9 cellular contexts compared by ENCODE assay signal in the genomic region with DNA sequence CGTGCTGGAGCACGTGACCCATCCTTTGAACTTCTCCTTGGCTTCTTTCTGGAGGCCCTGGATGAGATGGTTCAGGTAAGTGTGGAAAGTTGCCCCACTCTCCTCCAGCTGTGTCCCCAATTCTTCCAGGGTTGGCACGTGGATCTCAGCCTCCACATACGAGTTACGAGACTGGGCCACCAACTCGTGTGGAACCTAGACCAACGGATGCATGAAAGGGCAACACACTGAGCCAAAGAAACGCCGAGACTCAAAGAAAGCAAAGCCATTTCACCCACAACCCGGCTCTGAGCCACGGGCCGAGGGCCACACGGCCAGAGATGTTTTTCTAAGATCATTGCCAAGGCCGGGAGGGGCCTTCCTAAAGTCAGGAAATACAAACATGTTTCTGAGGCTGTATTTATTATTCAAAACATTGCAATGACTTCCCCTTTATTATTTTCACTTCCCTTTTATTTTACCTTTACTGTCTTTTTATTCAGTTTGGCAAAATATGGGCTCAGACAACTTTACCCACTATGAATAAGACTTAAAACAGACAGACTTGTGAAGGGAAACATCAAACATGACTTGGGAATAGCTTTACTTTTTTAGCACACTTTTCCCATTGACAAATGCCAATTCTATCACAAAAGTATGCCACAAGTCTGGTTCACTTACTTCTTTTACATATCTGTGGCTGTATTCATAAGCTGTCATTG.
DNase-seq lines count a peak whose midpoint lies in the region; ATAC-seq and TF ChIP-seq lines count a peak whose summit lies in the region.
"Had no signal": no experiment of that assay in that cellular context is flagged by ENCODE, and none has a peak within 500 bp of the region (broad histone marks: within the 10 kb centered on the region; RNA-seq: fewer than 3 reads in every experiment).

No MANE protein-coding gene starts in this region.

- H4K8ac ChIP-seq in mesendoderm (ENCODE audit: low read depth, low read length), result no peak overlapping the region

- H3K18ac ChIP-seq in mesendoderm (ENCODE audit: low read length), result no peak overlapping the region

- 0 out of 2 replicates have a peak, but pooled peaks cover 7% of the 10 kb centered on the region for H3K9me2 ChIP-seq in GM23338 (ENCODE audit: insufficient read depth)

- H2AK5ac ChIP-seq in mesendoderm (ENCODE audit: low read length), result no peak overlapping the region

- no peaks in the 10 kb centered on the region for H3K79me2 ChIP-seq in mesendoderm (ENCODE audit: control insufficient read depth, insufficient read depth, low read length)
- H3K79me2 ChIP-seq in GM23338 (replicated peaks; ENCODE audit: insufficient read depth), result no peaks in the 10 kb centered on the region

- H4K5ac ChIP-seq in mesendoderm (ENCODE audit: low read length), result no peak overlapping the region

- peak overlapping the region; percentile 22 to 90 (median 51); a peak in 21 of 22 replicates for H3K4me2 ChIP-seq in BLaER1 treated with 17β-estradiol and CSF1 and Interleukin-3, amounts not matched to agents 10 nM and 100 nM
- H3K4me2 ChIP-seq in mesendoderm (ENCODE audit: low read length) (no peak overlapping the region), GM23338 (no peak overlapping the region)

- no peak overlapping the region for H3K23ac ChIP-seq in mesendoderm (ENCODE audit: low read length)

- H3K27ac Mint-ChIP-seq in mesothelial cell of epicardium, result peak overlapping the region; percentile 10
- no peak overlapping the region for H3K27ac Mint-ChIP-seq in GM23338
- H3K27ac Mint-ChIP-seq: T-helper 17 cell had no signal

- H3K4me3 ChIP-seq in BLaER1 treated with 17β-estradiol and CSF1 and Interleukin-3, amounts not matched to agents 10 nM and 100 nM, result no peak overlapping the region
- H3K4me3 ChIP-seq in ascending aorta (peak overlapping the region in 1 of 2 donors; percentile 29), mesendoderm (ENCODE audit: low read length) (no peak overlapping the region), GM23338 (no peak overlapping the region)

- TF ChIP-seq CTCF in ascending aorta (IDR thresholded peaks at IDR 0.05), result no peak
- TF ChIP-seq CTCF in mesothelial cell of epicardium (IDR thresholded peaks at IDR 0.05; ENCODE audit: unreplicated experiment), result no peak
- no peak for TF ChIP-seq CTCF in GM23338 (conservative IDR thresholded peaks at IDR 0.05; ENCODE audit: low read depth in 2 of 2)

- peaks cover 7 to 79% (median 8%) of the 10 kb centered on the region in 10 experiments; a peak in 19 of 20 replicates for H3K4me1 ChIP-seq in BLaER1 treated with 17β-estradiol and CSF1 and Interleukin-3, amounts not matched to agents 10 nM and 100 nM
- H3K4me1 ChIP-seq in ascending aorta (peaks cover 24 to 47% of the 10 kb centered on the region in 2 donors), mesendoderm (ENCODE audit: control insufficient read depth, low read depth, low read length) (no peaks in the 10 kb centered on the region), GM23338 (ENCODE audit: insufficient read depth) (no peaks in the 10 kb centered on the region)

- H3K27me3 Mint-ChIP-seq in mesothelial cell of epicardium (ENCODE audit: low read depth) (no peaks in the 10 kb centered on the region), GM23338 (ENCODE audit: insufficient read depth, low read depth, poor library complexity) (peaks cover 2% of the 10 kb centered on the region)

- H3K36me3 ChIP-seq in BLaER1 treated with 17β-estradiol and CSF1 and Interleukin-3, amounts not matched to agents 10 nM and 100 nM, result peaks cover 0 to 5% (median 0%) of the 10 kb centered on the region in 11 experiments; a peak in 2 of 22 replicates
- peaks cover 38% of the 10 kb centered on the region in 2 donors for H3K36me3 ChIP-seq in ascending aorta
- no peaks in the 10 kb centered on the region for H3K36me3 ChIP-seq in mesendoderm (ENCODE audit: control insufficient read depth, insufficient read depth, low read length)
- H3K36me3 ChIP-seq in GM23338 (ENCODE audit: insufficient read depth), result no peaks in the 10 kb centered on the region

- H4K20me1 ChIP-seq in BLaER1 treated with 17β-estradiol and CSF1 and Interleukin-3, amounts not matched to agents 10 nM and 100 nM, result no peaks in the 10 kb centered on the region
- H4K20me1 ChIP-seq in GM23338 (replicated peaks; ENCODE audit: insufficient read depth), result no peaks in the 10 kb centered on the region

- H3F3A ChIP-seq in GM23338 (replicated peaks; ENCODE audit: low read depth), result no peaks in the 10 kb centered on the region

- no peak overlapping the region for H2BK15ac ChIP-seq in mesendoderm (replicated peaks; ENCODE audit: low read depth)

- H3K9me3 ChIP-seq in BLaER1 treated with 17β-estradiol and CSF1 and Interleukin-3, amounts not matched to agents 10 nM and 100 nM (replicated peaks in 1 of 11), result no peaks in the 10 kb centered on the region
- no peaks in the 10 kb centered on the region for H3K9me3 ChIP-seq in ascending aorta

- H3K9ac ChIP-seq in BLaER1 treated with 17β-estradiol and CSF1 and Interleukin-3, amounts not matched to agents 10 nM and 100 nM, result peak overlapping the region in 2 of 11 experiments; percentile 35 to 47; a peak in 3 of 22 replicates
- no peak overlapping the region for H3K9ac ChIP-seq in mesendoderm (ENCODE audit: low read length)

- no peak overlapping the region for H3K56ac ChIP-seq in mesendoderm (ENCODE audit: low read length)

- peak overlapping the region in 4 of 11 experiments; percentile 28 to 80 (median 62); a peak in 6 of 22 replicates for H3K27ac ChIP-seq in BLaER1 treated with 17β-estradiol and CSF1 and Interleukin-3, amounts not matched to agents 10 nM and 100 nM
- H3K27ac ChIP-seq in ascending aorta, result peak overlapping the region; percentile 64 to 81
- no peak overlapping the region for H3K27ac ChIP-seq in mesendoderm (ENCODE audit: low read depth, low read length)
- H3K27ac ChIP-seq in GM23338 (ENCODE audit: low read depth), result no peak overlapping the region

- intact Hi-C loops in ascending aorta (cut with DNase I), result loop anchor here (2.0 to 10.0 kb wide), 3 partner anchors 42 to 504 kb away; no protein-coding TSS in a partner anchor

- no CpG with 5 or more reads among the region's 14 CpGs for WGBS in mesendoderm (ENCODE audit: extremely low coverage, insufficient coverage, low lambda C conversion rate)

- peak; percentile 41 for ATAC-seq in GM21619 (IDR thresholded peaks at IDR 0.05; ENCODE audit: unreplicated experiment)
- ATAC-seq in GM23338, result no peak
- ATAC-seq: T-helper 17 cell had no signal

- no peak overlapping the region for H2BK120ac ChIP-seq in mesendoderm (ENCODE audit: low read depth, low read length)

- no peak overlapping the region for H3K4ac ChIP-seq in mesendoderm (ENCODE audit: low read depth, low read length)

- no peak overlapping the region for H2BK5ac ChIP-seq in mesendoderm (ENCODE audit: low read length)

- no peak overlapping the region for H2AFZ ChIP-seq in GM23338

- DNase-seq in ascending aorta (ENCODE audit: low spot score in 2 of 2) (peak in 1 of 2 donors; percentile 77), mesothelial cell of epicardium (ENCODE audit: low spot score in 2 of 2, unreplicated experiment in 2 of 2) (no peak), mesendoderm (no peak), mesenteric fat pad (ENCODE audit: low spot score) (no peak), GM23338 (ENCODE audit: low spot score) (no peak)
- DNase-seq in activated CD4-positive, alpha-beta T cell treated with anti-CD3 and anti-CD28 coated beads for 1 hour, result no peak
- DNase-seq: T-helper 17 cell had no signal

- H3K36me3 Mint-ChIP-seq in mesothelial cell of epicardium, result peaks cover 44% of the 10 kb centered on the region
- peaks cover 2% of the 10 kb centered on the region; the same call in 1 of the 3 replicates for H3K36me3 Mint-ChIP-seq in GM23338 (ENCODE audit: low read depth)

- no peaks in the 10 kb centered on the region for H3K9me3 Mint-ChIP-seq in mesothelial cell of epicardium
- H3K9me3 Mint-ChIP-seq in GM23338, result no peaks in the 10 kb centered on the region

- H3K27me3 ChIP-seq in BLaER1 treated with 17β-estradiol and CSF1 and Interleukin-3, amounts not matched to agents 10 nM and 100 nM, result peaks cover 0 to 17% (median 0%) of the 10 kb centered on the region in 11 experiments; a peak in 3 of 22 replicates
- H3K27me3 ChIP-seq in ascending aorta (no peaks in the 10 kb centered on the region), mesendoderm (ENCODE audit: insufficient read depth, low read length, poor library complexity) (no peaks in the 10 kb centered on the region), GM23338 (ENCODE audit: insufficient read depth) (no peaks in the 10 kb centered on the region)

- H3K4me1 Mint-ChIP-seq in mesothelial cell of epicardium, result peaks cover 27% of the 10 kb centered on the region
- no peaks in the 10 kb centered on the region for H3K4me1 Mint-ChIP-seq in GM23338

- H3K4me3 Mint-ChIP-seq in mesothelial cell of epicardium (no peak overlapping the region), GM23338 (no peak overlapping the region)
- H3K4me3 Mint-ChIP-seq: T-helper 17 cell had no signal

- H3K79me1 ChIP-seq in mesendoderm (ENCODE audit: low read length), result no peaks in the 10 kb centered on the region

Comparison
In these comparisons a context has a peak if more than half of its experiments do, and no peak if none do; other contexts are left out.
1. H3K27ac ChIP-seq: peak in ascending aorta (2 of 2); none in mesendoderm (single experiment) and GM23338 (single experiment).
2. H3K4me2 ChIP-seq: peak in BLaER1 treated with 17β-estradiol and CSF1 and Interleukin-3, amounts not matched to agents 10 nM and 100 nM (11 of 11); none in mesendoderm (single experiment) and GM23338 (single experiment).